Comparison of ENCODE assay signal across 8 cellular contexts in the genomic region with DNA sequence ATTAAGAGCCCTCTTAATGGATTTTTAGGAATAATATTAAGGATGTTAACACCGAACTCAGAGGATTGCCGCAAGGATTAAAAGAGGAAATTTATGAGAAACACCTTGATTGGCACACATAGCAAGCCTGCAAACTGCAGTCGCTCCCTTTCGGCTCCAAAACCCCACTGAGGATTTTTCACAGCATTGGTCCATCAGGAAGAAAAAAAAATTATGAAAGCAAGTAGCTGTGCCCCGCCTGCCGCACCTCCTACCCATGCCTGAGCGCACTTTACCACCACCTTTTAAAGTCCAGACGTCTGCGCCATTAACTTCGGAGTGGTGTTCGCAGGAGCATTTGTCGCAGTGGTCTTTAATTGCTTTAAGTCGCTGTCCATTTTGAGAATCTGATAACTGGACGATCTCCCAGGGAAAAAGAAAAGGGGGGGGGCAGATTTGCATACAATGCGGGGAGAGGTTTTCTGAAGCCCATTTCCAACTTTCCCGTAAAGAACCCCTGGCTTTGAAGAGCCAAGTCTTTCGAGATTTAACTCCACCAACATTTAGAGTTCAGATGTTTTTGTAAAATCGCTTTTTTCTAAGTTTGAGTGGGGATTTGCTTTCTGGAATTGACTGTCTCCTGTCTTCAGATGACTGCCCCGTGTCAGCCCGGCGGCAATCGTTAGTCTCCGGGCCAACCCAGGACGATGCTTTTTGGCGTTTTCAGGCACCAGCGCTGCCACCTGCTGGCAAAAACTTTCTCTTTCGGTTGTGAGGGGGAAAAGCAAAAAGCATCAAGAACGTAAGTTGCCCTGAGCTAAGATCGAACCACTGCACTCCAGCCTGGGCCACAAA. TPM values are rescaled to one million over a fixed set of nuclear protein-coding genes. Genes with fewer than 3 reads are reported as not detected.
DNase-seq lines count a peak whose midpoint lies in the region; ATAC-seq and TF ChIP-seq lines count a peak whose summit lies in the region.

No MANE protein-coding gene starts in this region.

- H3K36me3 ChIP-seq in testis (ENCODE audit: low read depth, missing control alignments), result no peaks in the 10 kb centered on the region

- no peaks in the 10 kb centered on the region for H3K27me3 ChIP-seq in testis

- H3K4me1 ChIP-seq in testis, result peaks cover 11% of the 10 kb centered on the region

- TF ChIP-seq POLR2A in testis (IDR thresholded peaks at IDR 0.05), result no peak

- no peaks in the 10 kb centered on the region for H3K9me3 ChIP-seq in testis

- WGBS in testis, 2 donors, result 3 to 4% methylated on average over 29 of the region's 29 CpGs

- TF ChIP-seq CTCF in omental fat pad (IDR thresholded peaks at IDR 0.05), result peak in 1 of 3 donors; percentile 52
- TF ChIP-seq CTCF in testis (IDR thresholded peaks at IDR 0.05), result peak; percentile 39 to 57 (median 56)

- H3K27ac ChIP-seq in testis, result no peak overlapping the region

- H3K4me3 ChIP-seq in testis, result peak overlapping the region; percentile 34 to 54

- DNase-seq in Daoy (ENCODE audit: low read depth) (peak; percentile 86), KBM-7 (peak; percentile 95), SK-MEL-5 (ENCODE audit: low read depth, low spot score) (peak; percentile 93), glomerular endothelial cell (ENCODE audit: extremely low read depth, low read depth, low spot score) (peak; percentile 50), omental fat pad (ENCODE audit: low spot score) (peak; percentile 67), testis (peak; percentile 80)
- DNase-seq in activated naive CD4-positive, alpha-beta T cell treated with Interleukin-2 at 50 U/mL for 16 hours, result peak; percentile 90

- peak; percentile 71 for ATAC-seq in GM21723 (IDR thresholded peaks at IDR 0.05; ENCODE audit: unreplicated experiment)
- ATAC-seq in omental fat pad (ENCODE audit: low FRiP score), result peak; percentile 79

- intact Hi-C loops in testis (cut with DNase I; ENCODE audit: low total_unique reads), result no loop called here

- in situ Hi-C loops in KBM-7 (cut with MboI; ENCODE audit: low pct_unique_long_range_greater_than_20kb, low sequenced_read_pairs), result no loop called here
- in situ Hi-C loops in SK-MEL-5 (cut with HindIII; ENCODE audit: low pct_unique_long_range_greater_than_20kb, low sequenced_read_pairs), result no loop called here

RNA-seq across cellular contexts. Expression of gene TRABD2A, which starts 0.9 kb away (rescaled TPM):
- 4.4 and 4.7 TPM in 2 replicates for total RNA-seq in Daoy (2014; rRNA removed; shearing (Covaris generic))
- 0.98 and 2.9 TPM in 2 replicates for total RNA-seq in SK-MEL-5 (2014; rRNA removed; shearing (Covaris generic))
- 0.37 and 0.87 TPM in 2 replicates for polyA plus RNA-seq in SK-MEL-5 (2015; cell fraction: cytosol; rRNA removed)
- 0.18 and 2.4 TPM in 2 replicates for polyA plus RNA-seq in SK-MEL-5 (2015; cell fraction: nucleus; rRNA removed)
- total RNA-seq in glomerular endothelial cell (1.3 and 4.5 TPM in 2 replicates), omental fat pad (1 to 10 TPM; 5.3 to 9.0 (median 6.4) TPM), testis (10 to 100 TPM; 19.1 to 44.1 TPM)
- 82.5 TPM for polyA plus RNA-seq in testis (ENCODE audit: insufficient read depth, low read depth, low replicate concordance)

RNA-seq across cellular contexts. Expression of gene TMSB10, which starts 23.7 kb away (rescaled TPM):
- total RNA-seq in Daoy (2014; rRNA removed; shearing (Covaris generic)), result 5,141 and 5,751 TPM in 2 replicates
- total RNA-seq in SK-MEL-5 (2014; rRNA removed; shearing (Covaris generic)), result 2,807 and 3,205 TPM in 2 replicates
- 1,216 and 2,119 TPM in 2 replicates for polyA plus RNA-seq in SK-MEL-5 (2015; cell fraction: cytosol; rRNA removed)
- polyA plus RNA-seq in SK-MEL-5 (2015; cell fraction: nucleus; rRNA removed), result 98.5 and 120 TPM in 2 replicates
- total RNA-seq in glomerular endothelial cell, result 8,984 and 9,445 TPM in 2 replicates
- 1,000 to 10,000 TPM; 2,816 to 4,346 (median 4,048) TPM for total RNA-seq in omental fat pad
- 1,000 to 10,000 TPM; 2,819 to 3,571 TPM for total RNA-seq in testis
- 1,824 TPM for polyA plus RNA-seq in testis (ENCODE audit: insufficient read depth, low read depth, low replicate concordance)
